Comparison of ENCODE assay signal across 16 cellular contexts in genomic region chr14:24417832-24418491, GRCh38. TPM values are rescaled to one million over a fixed set of nuclear protein-coding genes. Genes with fewer than 3 reads are reported as not detected.
"Had no signal": no experiment of that assay in that cellular context is flagged by ENCODE, and none has a peak within 500 bp of the region (broad histone marks: within the 10 kb centered on the region; RNA-seq: fewer than 3 reads in every experiment).

No MANE protein-coding gene starts in this region.

- H3K36me3 Mint-ChIP-seq: activated naive CD8-positive, alpha-beta T cell treated with anti-CD3 and anti-CD28 coated beads for 36 hours; T-cell had no signal

- H3K4me3 Mint-ChIP-seq: activated CD4-positive, alpha-beta T cell treated with anti-CD3 and anti-CD28 coated beads, Interleukin-2, amount 10 ng/mL, durations not matched to agents 7 days and 5 days; activated naive CD8-positive, alpha-beta T cell treated with anti-CD3 and anti-CD28 coated beads for 36 hours; activated T-helper 1 cell treated with anti-CD3 and anti-CD28 coated beads, Interleukin-12 subunit alpha, Interleukin-12 subunit beta, Interleukin-2, Interleukin-4 antibody, amounts not matched to agents 30 ng/mL and 10 ng/mL and 1 ng/mL, durations not matched to agents 14 hours and 24 hours and 36 hours; effector memory CD8-positive, alpha-beta T cell; T-cell had no signal

- H3K9me3 ChIP-seq: left lung, suprapubic skin, upper lobe of left lung had no signal

- H3K4me1 Mint-ChIP-seq: activated CD4-positive, alpha-beta T cell treated with anti-CD3 and anti-CD28 coated beads, Interleukin-2, amount 10 ng/mL, durations not matched to agents 7 days and 5 days; activated naive CD8-positive, alpha-beta T cell treated with anti-CD3 and anti-CD28 coated beads for 36 hours; T-cell had no signal

- H3K27ac Mint-ChIP-seq: activated CD4-positive, alpha-beta T cell treated with anti-CD3 and anti-CD28 coated beads, Interleukin-2, amount 10 ng/mL, durations not matched to agents 7 days and 5 days; activated naive CD8-positive, alpha-beta T cell treated with anti-CD3 and anti-CD28 coated beads for 36 hours; activated T-helper 1 cell treated with anti-CD3 and anti-CD28 coated beads, Interleukin-12 subunit alpha, Interleukin-12 subunit beta, Interleukin-2, Interleukin-4 antibody, amounts not matched to agents 30 ng/mL and 10 ng/mL and 1 ng/mL, durations not matched to agents 14 hours and 24 hours and 36 hours; effector memory CD8-positive, alpha-beta T cell; T-cell had no signal

- DNase-seq: activated CD4-positive, alpha-beta T cell treated with anti-CD3 and anti-CD28 coated beads, Interleukin-2, amount 10 ng/mL, durations not matched to agents 7 days and 5 days; activated naive CD8-positive, alpha-beta T cell treated with anti-CD3 and anti-CD28 coated beads for 36 hours; effector memory CD8-positive, alpha-beta T cell; left lung; mesendoderm; retina; stimulated activated CD4-positive, alpha-beta T cell treated with anti-CD3 and anti-CD28 coated beads, Interleukin-4, amount 100 ng/mL, for 24 hours; stimulated activated naive CD4-positive, alpha-beta T cell; T-cell; T-helper 9 cell had no signal

- H3K4me3 ChIP-seq: left lung, suprapubic skin, upper lobe of left lung had no signal

- FAIRE-seq: islet of Langerhans, small intestine had no signal

- ATAC-seq: effector memory CD8-positive, alpha-beta T cell; T-cell had no signal

- H3K9ac ChIP-seq: parathyroid adenoma had no signal

- H3K27me3 ChIP-seq: left lung, suprapubic skin, upper lobe of left lung had no signal

- H3K27ac ChIP-seq: left lung, parathyroid adenoma, suprapubic skin, upper lobe of left lung had no signal

- H3K9me3 Mint-ChIP-seq: activated CD4-positive, alpha-beta T cell treated with anti-CD3 and anti-CD28 coated beads, Interleukin-2, amount 10 ng/mL, durations not matched to agents 7 days and 5 days; activated naive CD8-positive, alpha-beta T cell treated with anti-CD3 and anti-CD28 coated beads for 36 hours; activated T-helper 1 cell treated with anti-CD3 and anti-CD28 coated beads, Interleukin-12 subunit alpha, Interleukin-12 subunit beta, Interleukin-2, Interleukin-4 antibody, amounts not matched to agents 30 ng/mL and 10 ng/mL and 1 ng/mL, durations not matched to agents 14 hours and 24 hours and 36 hours; effector memory CD8-positive, alpha-beta T cell; T-cell had no signal

- H3K27me3 Mint-ChIP-seq: activated naive CD8-positive, alpha-beta T cell treated with anti-CD3 and anti-CD28 coated beads for 36 hours had no signal

- H3K79me2 ChIP-seq: parathyroid adenoma had no signal

RNA-seq across cellular contexts. Expression of gene NYNRIN, which starts 19.2 kb away (rescaled TPM):
- total RNA-seq: activated T-helper 1 cell treated with anti-CD3 and anti-CD28 coated beads, Interleukin-12 subunit alpha, Interleukin-12 subunit beta, Interleukin-2, Interleukin-4 antibody, amounts not matched to agents 30 ng/mL and 10 ng/mL and 1 ng/mL, durations not matched to agents 14 hours and 24 hours and 36 hours had no signal

RNA-seq across cellular contexts. Expression of gene NFATC4, which starts 50.0 kb away (rescaled TPM):
- total RNA-seq: activated CD4-positive, alpha-beta T cell treated with anti-CD3 and anti-CD28 coated beads, Interleukin-2, amount 10 ng/mL, durations not matched to agents 7 days and 5 days; activated T-helper 1 cell treated with anti-CD3 and anti-CD28 coated beads, Interleukin-12 subunit alpha, Interleukin-12 subunit beta, Interleukin-2, Interleukin-4 antibody, amounts not matched to agents 30 ng/mL and 10 ng/mL and 1 ng/mL, durations not matched to agents 14 hours and 24 hours and 36 hours had no signal
